9 cellular contexts compared by ENCODE assay signal in genomic region chr19:44255705-44256411, GRCh38.
"Had no signal": no experiment of that assay in that cellular context is flagged by ENCODE, and none has a peak within 500 bp of the region (broad histone marks: within the 10 kb centered on the region; RNA-seq: fewer than 3 reads in every experiment).

No MANE protein-coding gene starts in this region.

- H3K4me3 ChIP-seq: GM23248, K562 had no signal

- H3K9ac ChIP-seq: GM23248 had no signal

- H3K27ac ChIP-seq: GM23248, HL-60 had no signal

- DNase-seq: GM23248, GOT3, H9, HCEC 1CT, HFFc6, IMR-90, KG1 had no signal

- ATAC-seq: K562 had no signal

- FAIRE-seq: K562 had no signal

- H2AFZ ChIP-seq: GM23248 had no signal
